In the genomic region with DNA sequence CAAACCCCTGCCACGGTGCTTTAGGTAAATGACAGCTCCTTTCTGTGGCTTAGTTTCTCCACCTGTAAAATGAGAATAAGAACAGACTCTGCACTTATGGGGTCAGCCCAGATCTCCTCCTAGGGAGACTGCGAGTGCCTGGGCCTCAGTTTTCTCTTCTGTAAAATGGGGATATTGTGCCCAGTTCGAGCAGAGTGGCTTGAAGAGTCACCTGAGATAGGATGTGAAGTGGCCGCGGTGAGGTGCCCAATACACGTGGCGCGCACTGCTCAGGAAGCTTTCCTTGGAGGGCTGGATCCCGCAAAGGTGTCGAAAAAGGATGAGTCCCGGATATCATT, we compare ENCODE assay signal across 8 cellular contexts. TPM values are rescaled to one million over a fixed set of nuclear protein-coding genes. Genes with fewer than 3 reads are reported as not detected.
A peak's percentile ranks its signal among the peaks of the same experiment; 100 is the strongest.
DNase-seq lines count a peak whose midpoint lies in the region; ATAC-seq, FAIRE-seq and TF ChIP-seq lines count a peak whose summit lies in the region.

No MANE protein-coding gene starts in this region.

- H3K9ac ChIP-seq in mesendoderm (ENCODE audit: low read length): peak overlapping the region; percentile 43

- no peaks in the 10 kb centered on the region for H3K79me1 ChIP-seq in mesendoderm (ENCODE audit: low read length)

- no peaks in the 10 kb centered on the region for H3K79me2 ChIP-seq in mesendoderm (ENCODE audit: control insufficient read depth, insufficient read depth, low read length)

- TF ChIP-seq CTCF in left ventricle myocardium inferior (IDR thresholded peaks at IDR 0.05; ENCODE audit: borderline replicate concordance) (no peak), body of pancreas (IDR thresholded peaks at IDR 0.05) (peak in 2 of 7 experiments; percentile 5 to 9), vagina (IDR thresholded peaks at IDR 0.05) (no peak)

- H4K8ac ChIP-seq in mesendoderm (ENCODE audit: low read depth, low read length): no peak overlapping the region

- H3K27ac ChIP-seq in left ventricle myocardium inferior (replicated peaks): no peak overlapping the region
- peak overlapping the region in 3 of 4 donors; percentile 19 to 53 (median 41) for H3K27ac ChIP-seq in body of pancreas
- no peak overlapping the region for H3K27ac ChIP-seq in mesendoderm (ENCODE audit: low read depth, low read length)
- no peak overlapping the region for H3K27ac ChIP-seq in vagina

- WGBS in body of pancreas, 2 donors: 42% methylated on average over 11 of the region's 11 CpGs
- WGBS in mesendoderm (ENCODE audit: extremely low coverage, insufficient coverage, low lambda C conversion rate): no CpG with 5 or more reads among the region's 11 CpGs

- H3K56ac ChIP-seq in mesendoderm (ENCODE audit: low read length): peak overlapping the region; percentile 37

- no peak overlapping the region for H4K5ac ChIP-seq in mesendoderm (ENCODE audit: low read length)

- H3K23ac ChIP-seq in mesendoderm (ENCODE audit: low read length): peak overlapping the region; percentile 29

- H3K36me3 ChIP-seq in left ventricle myocardium inferior: no peaks in the 10 kb centered on the region
- H3K36me3 ChIP-seq in body of pancreas (replicated peaks in 1 of 2; ENCODE audit: insufficient read depth in 1 of 2, low read depth in 2 of 2): no peaks in the 10 kb centered on the region
- H3K36me3 ChIP-seq in mesendoderm (ENCODE audit: control insufficient read depth, insufficient read depth, low read length): no peaks in the 10 kb centered on the region
- no peaks in the 10 kb centered on the region for H3K36me3 ChIP-seq in vagina

- no peak overlapping the region for H2BK15ac ChIP-seq in mesendoderm (replicated peaks; ENCODE audit: low read depth)

- FAIRE-seq in urothelium cell line (lab: Jason Lieb, UNC): no peak

- H3K27me3 ChIP-seq in left ventricle myocardium inferior (ENCODE audit: low read depth) (peaks cover 15% of the 10 kb centered on the region), body of pancreas (no peaks in the 10 kb centered on the region), mesendoderm (ENCODE audit: insufficient read depth, low read length, poor library complexity) (no peaks in the 10 kb centered on the region), vagina (no peaks in the 10 kb centered on the region)

- DNase-seq in left ventricle myocardium inferior (no peak), cardiac septum (ENCODE audit: low spot score) (no peak), body of pancreas (peak in 3 of 4 donors; percentile 39 to 52 (median 49)), mesendoderm (no peak), vagina (ENCODE audit: extremely low spot score in 2 of 2) (no peak), urothelium cell line (ENCODE audit: low spot score) (no peak), NCI-H2029 treated with DMSO at 0.1 percent for 48 hours (lab: John Stamatoyannopoulos, UW) (no peak), KG1 (lab: John Stamatoyannopoulos, UW) (no peak)

- no peak overlapping the region for H2BK120ac ChIP-seq in mesendoderm (ENCODE audit: low read depth, low read length)

- no peak overlapping the region for H2BK5ac ChIP-seq in mesendoderm (ENCODE audit: low read length)

- no peak overlapping the region for H2AK5ac ChIP-seq in mesendoderm (ENCODE audit: low read length)

- intact Hi-C loops in left ventricle myocardium inferior (cut with micrococcal nuclease): no loop called here
- intact Hi-C loops in cardiac septum (cut with DNase I): no loop called here
- intact Hi-C loops in body of pancreas (cut with DNase I): loop anchor here (5.0 kb wide), 1 partner anchor 37 kb away; no protein-coding TSS in a partner anchor
- intact Hi-C loops in vagina (cut with DNase I): loop anchor here (2.0 kb wide), 1 partner anchor 42 kb away; no protein-coding TSS in a partner anchor

- ATAC-seq in body of pancreas: peak; percentile 16

- H3K9me3 ChIP-seq in left ventricle myocardium inferior (replicated peaks): no peaks in the 10 kb centered on the region
- H3K9me3 ChIP-seq in body of pancreas: no peaks in the 10 kb centered on the region
- no peaks in the 10 kb centered on the region for H3K9me3 ChIP-seq in vagina

- H3K4me2 ChIP-seq in mesendoderm (ENCODE audit: low read length): peak overlapping the region; percentile 62

- H3K4me1 ChIP-seq in left ventricle myocardium inferior: peaks cover 24% of the 10 kb centered on the region
- peaks cover 26% of the 10 kb centered on the region for H3K4me1 ChIP-seq in body of pancreas
- H3K4me1 ChIP-seq in mesendoderm (ENCODE audit: control insufficient read depth, low read depth, low read length): no peaks in the 10 kb centered on the region
- peaks cover 14% of the 10 kb centered on the region for H3K4me1 ChIP-seq in vagina

- H3K4me3 ChIP-seq in left ventricle myocardium inferior (peak overlapping the region; percentile 65), body of pancreas (no peak overlapping the region), mesendoderm (ENCODE audit: low read length) (no peak overlapping the region), vagina (peak overlapping the region; percentile 53 to 64)

- no peak for TF ChIP-seq POLR2A in body of pancreas (IDR thresholded peaks at IDR 0.05)
- no peak for TF ChIP-seq POLR2A in vagina (IDR thresholded peaks at IDR 0.05)

- H3K4ac ChIP-seq in mesendoderm (ENCODE audit: low read depth, low read length): no peak overlapping the region

- H3K18ac ChIP-seq in mesendoderm (ENCODE audit: low read length): peak overlapping the region; percentile 47

RNA-seq across cellular contexts. Expression of a gene that starts 0.5 kb away (rescaled TPM):
- total RNA-seq in left ventricle myocardium inferior (0.74 TPM), cardiac septum (1.3 TPM), body of pancreas (10 to 100 TPM in 1 of 2 donors, 1 to 10 TPM in 1; 5.9 to 25.9 TPM), vagina (2.5 TPM)
- polyA plus RNA-seq in mesendoderm (2013, experiment 1 of 2): 0.74 TPM
- polyA plus RNA-seq in mesendoderm (2013, experiment 2 of 2): 0.85 TPM

Comparison
In these comparisons a context has a peak if more than half of its experiments do, and no peak if none do; other contexts are left out.
1. DNase-seq: peak in body of pancreas (3 of 4); none in left ventricle myocardium inferior (single experiment), cardiac septum (single experiment), mesendoderm (single experiment), vagina (0 of 2), urothelium cell line (single experiment), NCI-H2029 treated with DMSO at 0.1 percent for 48 hours (single experiment) and KG1 (single experiment).
2. H3K27ac ChIP-seq: peak in body of pancreas (3 of 4); none in left ventricle myocardium inferior (single experiment), mesendoderm (single experiment) and vagina (single experiment).
3. H3K4me3 ChIP-seq: peak in left ventricle myocardium inferior (single experiment) and vagina (2 of 2); none in body of pancreas (0 of 2) and mesendoderm (single experiment).
4. intact Hi-C loops: an anchor here in body of pancreas (5.0 kb wide) and vagina (2.0 kb wide); none called in left ventricle myocardium inferior and cardiac septum.